In genomic region chr1:10353282-10353681, GRCh38 we compare ENCODE assay signal across 28 cellular contexts. TPM values are rescaled to one million over a fixed set of nuclear protein-coding genes. Genes with fewer than 3 reads are reported as not detected.
DNase-seq lines count a peak whose midpoint lies in the region; ATAC-seq and TF ChIP-seq lines count a peak whose summit lies in the region.
"Had no signal": no experiment of that assay in that cellular context is flagged by ENCODE, and none has a peak within 500 bp of the region (broad histone marks: within the 10 kb centered on the region; RNA-seq: fewer than 3 reads in every experiment).

No MANE protein-coding gene starts in this region.

- peak; percentile 71 for DNase-seq in H7
- DNase-seq in caudate nucleus (lab: John Stamatoyannopoulos, UW): no peak
- DNase-seq in iPS-NIHi11 (ENCODE audit: low spot score): peak; percentile 54
- no peak for DNase-seq in progenitor cell of endocrine pancreas (ENCODE audit: low spot score, unreplicated experiment)
- no peak for DNase-seq in HuH-7.5 (ENCODE audit: low spot score)
- no peak for DNase-seq in natural killer cell
- DNase-seq: activated CD8-positive, alpha-beta T cell treated with anti-CD3 and anti-CD28 coated beads for 36 hours; activated gamma-delta T cell treated with Interleukin-2 at 50 U/mL for 16 hours; activated naive CD8-positive, alpha-beta T cell treated with anti-CD3 and anti-CD28 coated beads, Interleukin-2, amount 50 U/mL, for 24 hours; activated T-cell treated with anti-CD3 and anti-CD28 coated beads, Interleukin-2, amount 50 U/mL, for 1 hour; AML-193; body of pancreas; CD8-positive, alpha-beta memory T cell; esophagus squamous epithelium; HFFc6; left colon; NCI-H1417 treated with DMSO at 0.1 percent for 48 hours; NCI-H524 treated with DMSO at 0.1 percent for 48 hours; right cardiac atrium; SIG-M5; stimulated activated CD4-positive, alpha-beta T cell treated with anti-CD3 and anti-CD28 coated beads, Interleukin-4, amount 100 ng/mL, for 24 hours; tibial artery had no signal

- intact Hi-C loops in natural killer cell (cut with micrococcal nuclease): no loop called here

- no peaks in the 10 kb centered on the region for H3K4me1 Mint-ChIP-seq in progenitor cell of endocrine pancreas (ENCODE audit: low read depth)
- no peaks in the 10 kb centered on the region for H3K4me1 Mint-ChIP-seq in natural killer cell
- H3K4me1 Mint-ChIP-seq: activated naive CD8-positive, alpha-beta T cell treated with anti-CD3 and anti-CD28 coated beads, Interleukin-2, amount 50 U/mL, for 24 hours; CD8-positive, alpha-beta memory T cell; memory B cell had no signal

- H3K4me3 ChIP-seq in H7 (ENCODE audit: insufficient read depth, low read depth, low read length): no peak overlapping the region
- H3K4me3 ChIP-seq: body of pancreas, esophagus squamous epithelium, tibial artery had no signal

- ATAC-seq in HG02571 (IDR thresholded peaks at IDR 0.05; ENCODE audit: unreplicated experiment) (no peak), GM19397 (IDR thresholded peaks at IDR 0.05; ENCODE audit: unreplicated experiment) (no peak), natural killer cell (no peak)
- ATAC-seq: activated CD8-positive, alpha-beta T cell treated with anti-CD3 and anti-CD28 coated beads for 36 hours; activated naive CD8-positive, alpha-beta T cell treated with anti-CD3 and anti-CD28 coated beads, Interleukin-2, amount 50 U/mL, for 24 hours; body of pancreas; left colon; Panc1; right cardiac atrium had no signal

- H3K27me3 ChIP-seq in H7 (ENCODE audit: control insufficient read depth, insufficient read depth, low read length): no peaks in the 10 kb centered on the region
- H3K27me3 ChIP-seq: body of pancreas, esophagus squamous epithelium, tibial artery had no signal

- H3K27ac Mint-ChIP-seq in progenitor cell of endocrine pancreas (peak overlapping the region; percentile 24), natural killer cell (no peak overlapping the region)
- H3K27ac Mint-ChIP-seq: activated CD8-positive, alpha-beta T cell treated with anti-CD3 and anti-CD28 coated beads for 36 hours; activated naive CD8-positive, alpha-beta T cell treated with anti-CD3 and anti-CD28 coated beads, Interleukin-2, amount 50 U/mL, for 24 hours; HFFc6; memory B cell; stimulated activated naive CD8-positive, alpha-beta T cell treated with anti-CD3 and anti-CD28 coated beads, Interleukin-15, Interleukin-2, amounts not matched to agents 100 ng/mL and 50 ng/mL, for 24 hours had no signal

- TF ChIP-seq CTCF in progenitor cell of endocrine pancreas (IDR thresholded peaks at IDR 0.05; ENCODE audit: unreplicated experiment) (no peak), natural killer cell (IDR thresholded peaks at IDR 0.05) (no peak)

- H3K27me3 Mint-ChIP-seq in progenitor cell of endocrine pancreas (no peaks in the 10 kb centered on the region), natural killer cell (ENCODE audit: low read depth in 2 of 2) (no peaks in the 10 kb centered on the region)
- H3K27me3 Mint-ChIP-seq: activated CD8-positive, alpha-beta T cell treated with anti-CD3 and anti-CD28 coated beads for 36 hours; activated naive CD8-positive, alpha-beta T cell treated with anti-CD3 and anti-CD28 coated beads, Interleukin-2, amount 50 U/mL, for 24 hours; CD8-positive, alpha-beta memory T cell; memory B cell; stimulated activated naive CD8-positive, alpha-beta T cell treated with anti-CD3 and anti-CD28 coated beads, Interleukin-15, Interleukin-2, amounts not matched to agents 100 ng/mL and 50 ng/mL, for 24 hours had no signal

- peak overlapping the region; percentile 36 for H3K27ac ChIP-seq in caudate nucleus (ENCODE audit: low read depth, low read length)
- H3K27ac ChIP-seq: body of pancreas, esophagus squamous epithelium, parathyroid adenoma, tibial artery had no signal

- peaks cover 2% of the 10 kb centered on the region; the same call in 1 of the 2 replicates for H3K36me3 ChIP-seq in H7 (replicated peaks; ENCODE audit: control insufficient read depth, insufficient read depth, low read length)

- no peaks in the 10 kb centered on the region for H3K9me3 Mint-ChIP-seq in progenitor cell of endocrine pancreas (ENCODE audit: low read depth)
- no peaks in the 10 kb centered on the region for H3K9me3 Mint-ChIP-seq in natural killer cell
- H3K9me3 Mint-ChIP-seq: activated CD8-positive, alpha-beta T cell treated with anti-CD3 and anti-CD28 coated beads for 36 hours; activated naive CD8-positive, alpha-beta T cell treated with anti-CD3 and anti-CD28 coated beads, Interleukin-2, amount 50 U/mL, for 24 hours; CD8-positive, alpha-beta memory T cell; HFFc6; memory B cell; stimulated activated naive CD8-positive, alpha-beta T cell treated with anti-CD3 and anti-CD28 coated beads, Interleukin-15, Interleukin-2, amounts not matched to agents 100 ng/mL and 50 ng/mL, for 24 hours had no signal

- H3K4me3 Mint-ChIP-seq in progenitor cell of endocrine pancreas (ENCODE audit: low read depth) (no peak overlapping the region), natural killer cell (no peak overlapping the region)
- H3K4me3 Mint-ChIP-seq: activated CD8-positive, alpha-beta T cell treated with anti-CD3 and anti-CD28 coated beads for 36 hours; activated naive CD8-positive, alpha-beta T cell treated with anti-CD3 and anti-CD28 coated beads, Interleukin-2, amount 50 U/mL, for 24 hours; CD8-positive, alpha-beta memory T cell; HFFc6; memory B cell; stimulated activated naive CD8-positive, alpha-beta T cell treated with anti-CD3 and anti-CD28 coated beads, Interleukin-15, Interleukin-2, amounts not matched to agents 100 ng/mL and 50 ng/mL, for 24 hours had no signal

- peaks cover 20% of the 10 kb centered on the region for H3K36me3 Mint-ChIP-seq in progenitor cell of endocrine pancreas (ENCODE audit: insufficient read depth)
- H3K36me3 Mint-ChIP-seq in natural killer cell: no peaks in the 10 kb centered on the region

RNA-seq across cellular contexts. Expression of gene PGD, which starts 45.6 kb away (rescaled TPM):
- 185 and 201 TPM in 2 replicates for total RNA-seq in H7 (2014; rRNA removed; shearing (Covaris generic))
- total RNA-seq in progenitor cell of endocrine pancreas (254 and 263 TPM in 2 replicates), natural killer cell (100 to 1,000 TPM in 1 of 3 donors, 10 to 100 TPM in 2; 35.8 to 113 (median 39.8) TPM)

Comparison
In these comparisons a context has a peak if more than half of its experiments do, and no peak if none do; other contexts are left out.
1. DNase-seq: peak in H7 (single experiment) and iPS-NIHi11 (single experiment); none in caudate nucleus (0 of 61), progenitor cell of endocrine pancreas (single experiment), HuH-7.5 (single experiment) and natural killer cell (single experiment).